Comparison of ENCODE assay signal across 27 cellular contexts in the genomic region with DNA sequence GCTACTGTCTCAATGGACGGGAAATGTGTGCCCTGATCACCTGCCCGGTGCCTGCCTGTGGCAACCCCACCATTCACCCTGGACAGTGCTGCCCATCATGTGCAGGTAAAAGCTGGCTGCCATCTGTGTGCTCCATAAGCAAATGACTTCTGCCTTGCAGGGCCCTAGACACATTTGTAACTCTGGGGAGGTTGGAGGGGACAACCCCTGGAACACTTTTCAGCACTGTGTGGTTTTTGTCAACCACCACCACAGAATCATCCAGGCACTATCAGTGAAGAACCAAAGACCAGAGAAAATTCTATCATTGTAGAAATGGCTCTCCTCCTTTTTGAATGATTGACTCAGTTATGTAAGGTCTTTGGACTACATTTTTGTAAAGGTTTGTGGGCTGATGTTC.
DNase-seq lines count a peak whose midpoint lies in the region; ATAC-seq and TF ChIP-seq lines count a peak whose summit lies in the region.
"Had no signal": no experiment of that assay in that cellular context is flagged by ENCODE, and none has a peak within 500 bp of the region (broad histone marks: within the 10 kb centered on the region; RNA-seq: fewer than 3 reads in every experiment).

No MANE protein-coding gene starts in this region.

- H3K79me2 ChIP-seq in OCI-LY3 (ENCODE audit: low read length): no peaks in the 10 kb centered on the region
- H3K79me2 ChIP-seq: parathyroid adenoma had no signal

- H3K27me3 ChIP-seq in OCI-LY3 (ENCODE audit: low read depth, low read length) (peaks cover 32% of the 10 kb centered on the region), tibial artery (no peaks in the 10 kb centered on the region)
- H3K27me3 ChIP-seq: esophagus muscularis mucosa, foreskin keratinocyte, right atrium auricular region, spleen, upper lobe of right lung had no signal

- H2AFZ ChIP-seq in OCI-LY3 (ENCODE audit: low read depth, low read length): no peak overlapping the region
- H2AFZ ChIP-seq: parathyroid adenoma had no signal

- H3K4me3 ChIP-seq in OCI-LY3 (ENCODE audit: low read length) (peak overlapping the region; percentile 43), tibial artery (no peak overlapping the region)
- H3K4me3 ChIP-seq: esophagus muscularis mucosa, lower lobe of right lung, mucosa of descending colon, right atrium auricular region, spleen, upper lobe of right lung had no signal

- no peaks in the 10 kb centered on the region for H4K20me1 ChIP-seq in OCI-LY3 (ENCODE audit: insufficient read depth, low read length)

- peak; percentile 45 for ATAC-seq in GM21576 (IDR thresholded peaks at IDR 0.05; ENCODE audit: unreplicated experiment)
- peak; percentile 54 for ATAC-seq in HG02623 (IDR thresholded peaks at IDR 0.05; ENCODE audit: unreplicated experiment)
- ATAC-seq: foreskin keratinocyte, lower lobe of right lung, mucosa of descending colon, upper lobe of right lung had no signal

- H3K36me3 ChIP-seq in OCI-LY3 (replicated peaks; ENCODE audit: low read depth, low read length) (no peaks in the 10 kb centered on the region), tibial artery (peaks cover 83 to 89% (median 86%) of the 10 kb centered on the region in 3 donors)

- intact Hi-C loops in tibial artery (cut with DNase I; ENCODE audit: low total_unique reads): no loop called here

- DNase-seq in tibial artery (no peak), HuH-7 (ENCODE audit: low spot score) (no peak), glomerular visceral epithelial cell (ENCODE audit: extremely low spot score) (no peak), occipital lobe (lab: John Stamatoyannopoulos, UW) (no peak)
- DNase-seq: activated CD4-positive, alpha-beta T cell treated with anti-CD3 and anti-CD28 coated beads for 1 hour; activated effector memory CD4-positive, alpha-beta T cell treated with anti-CD3 and anti-CD28 coated beads, Interleukin-2, amount 50 U/mL, for 16 hours; activated naive CD8-positive, alpha-beta T cell treated with anti-CD3 and anti-CD28 coated beads for 36 hours; activated T-cell treated with anti-CD3 and anti-CD28 coated beads for 4 hours; aorta; endodermal cell; foreskin keratinocyte; H7; lower lobe of right lung; mucosa of descending colon; NCI-H1417 treated with DMSO at 0.1 percent for 48 hours; NCI-H2081; NCI-H774; spleen; upper lobe of right lung had no signal

- TF ChIP-seq CTCF in OCI-LY3 (IDR thresholded peaks at IDR 0.05; ENCODE audit: low read depth, low read length) (no peak), tibial artery (IDR thresholded peaks at IDR 0.05) (no peak)

- H3K4me1 ChIP-seq in OCI-LY3 (ENCODE audit: low read length): peaks cover 36% of the 10 kb centered on the region
- H3K4me1 ChIP-seq in tibial artery: peaks cover 0 to 49% (median 0%) of the 10 kb centered on the region in 4 donors
- H3K4me1 ChIP-seq: foreskin keratinocyte, lower lobe of right lung, parathyroid adenoma, right atrium auricular region, spleen, upper lobe of right lung had no signal

- H3K4me2 ChIP-seq in OCI-LY3 (ENCODE audit: low read length): peak overlapping the region; percentile 81
- H3K4me2 ChIP-seq: KMS-11 had no signal

- H3K9me3 ChIP-seq in OCI-LY3 (ENCODE audit: insufficient read depth, low read length): no peaks in the 10 kb centered on the region
- no peaks in the 10 kb centered on the region for H3K9me3 ChIP-seq in tibial artery
- H3K9me3 ChIP-seq: esophagus muscularis mucosa, lower lobe of right lung, mucosa of descending colon, right atrium auricular region, spleen, upper lobe of right lung had no signal

- no peak overlapping the region for H3K9ac ChIP-seq in OCI-LY3 (ENCODE audit: low read length)
- H3K9ac ChIP-seq: KMS-11, parathyroid adenoma had no signal

- H3K27ac ChIP-seq in OCI-LY3 (ENCODE audit: low read length) (no peak overlapping the region), tibial artery (peak overlapping the region; percentile 25 to 59)
- H3K27ac ChIP-seq: C4-2B, esophagus muscularis mucosa, foreskin keratinocyte, KMS-11, lower lobe of right lung, parathyroid adenoma, right atrium auricular region, spleen, upper lobe of right lung had no signal
